Comparison of ENCODE assay signal across 18 cellular contexts in genomic region chr9:97480174-97480573, GRCh38. TPM values are rescaled to one million over a fixed set of nuclear protein-coding genes. Genes with fewer than 3 reads are reported as not detected.
DNase-seq lines count a peak whose midpoint lies in the region; ATAC-seq and TF ChIP-seq lines count a peak whose summit lies in the region.
"Had no signal": no experiment of that assay in that cellular context is flagged by ENCODE, and none has a peak within 500 bp of the region (broad histone marks: within the 10 kb centered on the region; RNA-seq: fewer than 3 reads in every experiment).

No MANE protein-coding gene starts in this region.

- no peak overlapping the region for H3K4me3 Mint-ChIP-seq in activated CD4-positive, alpha-beta T cell treated with anti-CD3 and anti-CD28 coated beads, Interleukin-2, amount 10 ng/mL, durations not matched to agents 24 days and 14 days
- no peak overlapping the region for H3K4me3 Mint-ChIP-seq in activated CD4-positive, alpha-beta T cell treated with anti-CD3 and anti-CD28 coated beads, Interleukin-2, amount 10 ng/mL, durations not matched to agents 7 days and 5 days
- H3K4me3 Mint-ChIP-seq: CD4-positive, alpha-beta T cell; H9 had no signal

- ATAC-seq in aorta (ENCODE audit: low FRiP score), result no peak

- intact Hi-C loops in activated CD4-positive, alpha-beta T cell treated with anti-CD3 and anti-CD28 coated beads, Interleukin-2, amount 10 ng/mL, durations not matched to agents 24 days and 14 days (cut with micrococcal nuclease), result no loop called here
- intact Hi-C loops in aorta (cut with DNase I), result no loop called here

- no peaks in the 10 kb centered on the region for H3K27me3 ChIP-seq in aorta (ENCODE audit: control insufficient read depth in 1 of 2, insufficient read depth in 2 of 2, low read length in 1 of 2)

- 50 to 53% methylated on average over 1 of the region's 1 CpG for WGBS in aorta, 2 donors

- H3K36me3 Mint-ChIP-seq in activated CD4-positive, alpha-beta T cell treated with anti-CD3 and anti-CD28 coated beads, Interleukin-2, amount 10 ng/mL, durations not matched to agents 24 days and 14 days (ENCODE audit: low read depth), result peaks cover 36% of the 10 kb centered on the region
- H3K36me3 Mint-ChIP-seq in activated CD4-positive, alpha-beta T cell treated with anti-CD3 and anti-CD28 coated beads, Interleukin-2, amount 10 ng/mL, durations not matched to agents 7 days and 5 days (ENCODE audit: low read depth), result peaks cover 33% of the 10 kb centered on the region

- no peaks in the 10 kb centered on the region for H3K9me3 ChIP-seq in aorta (ENCODE audit: control insufficient read depth, low read length)

- H3K27ac Mint-ChIP-seq in activated CD4-positive, alpha-beta T cell treated with anti-CD3 and anti-CD28 coated beads, Interleukin-2, amount 10 ng/mL, durations not matched to agents 24 days and 14 days, result no peak overlapping the region
- H3K27ac Mint-ChIP-seq in activated CD4-positive, alpha-beta T cell treated with anti-CD3 and anti-CD28 coated beads, Interleukin-2, amount 10 ng/mL, durations not matched to agents 7 days and 5 days, result no peak overlapping the region
- H3K27ac Mint-ChIP-seq: CD4-positive, alpha-beta T cell had no signal

- H3K27ac ChIP-seq in aorta (ENCODE audit: low read depth in 1 of 2, low read length in 2 of 2), result peak overlapping the region; percentile 24 to 96

- peaks cover 3 to 6% of the 10 kb centered on the region in 2 donors for H3K36me3 ChIP-seq in aorta (ENCODE audit: control insufficient read depth in 1 of 2, insufficient read depth in 2 of 2, low read length in 1 of 2)

- peak; percentile 27 for DNase-seq in activated CD4-positive, alpha-beta T cell treated with anti-CD3 and anti-CD28 coated beads, Interleukin-2, amount 10 ng/mL, durations not matched to agents 24 days and 14 days
- no peak for DNase-seq in activated CD4-positive, alpha-beta T cell treated with anti-CD3 and anti-CD28 coated beads, Interleukin-2, amount 10 ng/mL, durations not matched to agents 7 days and 5 days
- DNase-seq in dermis blood vessel endothelial cell (peak; percentile 32), myocyte (ENCODE audit: low read depth) (peak; percentile 1), aorta (no peak), NCI-H526 treated with DMSO at 0.1 percent for 48 hours (lab: John Stamatoyannopoulos, UW) (no peak), foreskin fibroblast (no peak), mesenteric fat pad (ENCODE audit: low spot score) (no peak)
- DNase-seq: CD4-positive, alpha-beta T cell; DMS153; GDM1; NCI-H1105 treated with DMSO at 0.1 percent for 48 hours; NCI-H187 treated with DMSO at 0.1 percent for 48 hours; NCI-H2171; NCI-H526; Right ventricle myocardium superior had no signal

- no peak overlapping the region for H3K4me3 ChIP-seq in aorta (ENCODE audit: low read length in 2 of 2)
- H3K4me3 ChIP-seq in foreskin fibroblast (ENCODE audit: low read depth in 1 of 2, low read length in 2 of 2), result no peak overlapping the region

- peaks cover 2 to 3% of the 10 kb centered on the region in 2 donors for H3K4me1 ChIP-seq in aorta (ENCODE audit: control insufficient read depth in 1 of 2, insufficient read depth in 2 of 2, low read length in 2 of 2)

- TF ChIP-seq CTCF in foreskin fibroblast (IDR thresholded peaks at IDR 0.05; ENCODE audit: low read depth, low read length), result no peak

- H3K4me1 Mint-ChIP-seq in activated CD4-positive, alpha-beta T cell treated with anti-CD3 and anti-CD28 coated beads, Interleukin-2, amount 10 ng/mL, durations not matched to agents 24 days and 14 days, result no peaks in the 10 kb centered on the region
- no peaks in the 10 kb centered on the region for H3K4me1 Mint-ChIP-seq in activated CD4-positive, alpha-beta T cell treated with anti-CD3 and anti-CD28 coated beads, Interleukin-2, amount 10 ng/mL, durations not matched to agents 7 days and 5 days

- H3K27me3 Mint-ChIP-seq in activated CD4-positive, alpha-beta T cell treated with anti-CD3 and anti-CD28 coated beads, Interleukin-2, amount 10 ng/mL, durations not matched to agents 24 days and 14 days, result no peaks in the 10 kb centered on the region
- H3K27me3 Mint-ChIP-seq in activated CD4-positive, alpha-beta T cell treated with anti-CD3 and anti-CD28 coated beads, Interleukin-2, amount 10 ng/mL, durations not matched to agents 7 days and 5 days, result no peaks in the 10 kb centered on the region
- H3K27me3 Mint-ChIP-seq: CD4-positive, alpha-beta T cell had no signal

- POLR2A ChIA-PET in activated CD4-positive, alpha-beta T cell treated with anti-CD3 and anti-CD28 coated beads, Interleukin-2, amount 10 ng/mL, durations not matched to agents 7 days and 5 days (lab: Charles Lee), result no interaction called here

- CTCF ChIA-PET in activated CD4-positive, alpha-beta T cell treated with anti-CD3 and anti-CD28 coated beads, Interleukin-2, amount 10 ng/mL, durations not matched to agents 7 days and 5 days (lab: Charles Lee), result interaction anchor here (0.6 to 1.3 kb wide), 2 partner anchors 10 to 73 kb away, joined by 3 read pairs; no protein-coding TSS in a partner anchor

- no peaks in the 10 kb centered on the region for H3K9me3 Mint-ChIP-seq in activated CD4-positive, alpha-beta T cell treated with anti-CD3 and anti-CD28 coated beads, Interleukin-2, amount 10 ng/mL, durations not matched to agents 24 days and 14 days
- H3K9me3 Mint-ChIP-seq in activated CD4-positive, alpha-beta T cell treated with anti-CD3 and anti-CD28 coated beads, Interleukin-2, amount 10 ng/mL, durations not matched to agents 7 days and 5 days, result no peaks in the 10 kb centered on the region
- H3K9me3 Mint-ChIP-seq: CD4-positive, alpha-beta T cell; H9 had no signal

RNA-seq across cellular contexts. Expression of gene TMOD1, which starts 21.3 kb away (rescaled TPM):
- total RNA-seq in activated CD4-positive, alpha-beta T cell treated with anti-CD3 and anti-CD28 coated beads, Interleukin-2, amount 10 ng/mL, durations not matched to agents 24 days and 14 days, result 0.71 and 0.91 TPM in 2 replicates
- under 1 TPM; 0.35 to 0.45 TPM for total RNA-seq in activated CD4-positive, alpha-beta T cell treated with anti-CD3 and anti-CD28 coated beads, Interleukin-2, amount 10 ng/mL, durations not matched to agents 7 days and 5 days
- 3.7 and 5.2 TPM in 2 replicates for total RNA-seq in dermis blood vessel endothelial cell
- 48.8 and 60.3 TPM in 2 replicates for total RNA-seq in myocyte
- polyA plus RNA-seq in myocyte (2012), result 48.2 TPM
- total RNA-seq in aorta, result 10 to 100 TPM; 24.5 to 56.6 TPM
- polyA plus RNA-seq in aorta, result 100 to 1,000 TPM in 1 of 2 donors, 10 to 100 TPM in 1; 26.2 to 102 TPM
- 5.8 TPM for total RNA-seq in mesenteric fat pad
- total RNA-seq: OCI-LY7 had no signal

Comparison
In these comparisons a context has a peak if more than half of its experiments do, and no peak if none do; other contexts are left out.
1. DNase-seq: peak in activated CD4-positive, alpha-beta T cell treated with anti-CD3 and anti-CD28 coated beads, Interleukin-2, amount 10 ng/mL, durations not matched to agents 24 days and 14 days (single experiment), dermis blood vessel endothelial cell (single experiment) and myocyte (single experiment); none in activated CD4-positive, alpha-beta T cell treated with anti-CD3 and anti-CD28 coated beads, Interleukin-2, amount 10 ng/mL, durations not matched to agents 7 days and 5 days (single experiment), aorta (0 of 2), NCI-H526 treated with DMSO at 0.1 percent for 48 hours (single experiment), foreskin fibroblast (0 of 2) and mesenteric fat pad (single experiment).